ENCODE assay signal across 8 cellular contexts in the genomic region with DNA sequence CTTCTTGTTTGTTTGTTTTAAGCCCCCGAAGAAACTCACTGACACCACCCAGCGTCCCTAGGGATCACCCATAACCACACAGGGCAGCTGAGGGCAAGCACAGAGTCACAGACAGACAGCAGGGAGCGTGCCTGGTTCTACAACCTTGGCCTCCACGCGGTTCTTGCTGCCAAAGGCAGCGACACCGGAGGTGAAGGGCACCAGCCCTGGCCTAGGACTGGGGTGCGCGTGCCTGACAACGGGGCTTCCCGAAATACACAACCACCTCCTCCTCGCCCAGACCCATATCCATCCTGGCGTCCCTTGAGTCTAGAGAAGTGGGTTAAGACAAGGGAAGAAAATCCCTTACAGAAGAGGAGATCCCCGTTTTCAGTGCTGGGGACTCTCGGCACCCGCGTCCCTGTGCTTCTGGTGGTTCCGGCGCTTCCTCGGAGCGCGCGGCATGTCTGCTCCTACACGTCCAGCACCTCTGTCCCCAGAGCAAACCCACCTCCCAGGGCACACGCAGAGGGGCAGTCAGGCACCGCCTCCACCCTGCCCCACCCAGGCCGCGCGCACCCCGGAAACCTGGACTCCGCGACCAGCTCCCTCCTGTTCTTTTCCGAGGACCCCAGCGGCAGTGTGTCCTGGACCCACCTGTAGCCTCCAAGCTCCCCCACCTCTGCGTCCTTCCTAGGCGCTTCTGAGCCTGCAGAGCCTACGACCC. TPM values are rescaled to one million over a fixed set of nuclear protein-coding genes. Genes with fewer than 3 reads are reported as not detected.
A peak's percentile ranks its signal among the peaks of the same experiment; 100 is the strongest.
DNase-seq lines count a peak whose midpoint lies in the region; ATAC-seq and TF ChIP-seq lines count a peak whose summit lies in the region.

No MANE protein-coding gene starts in this region.

- H3K4me1 ChIP-seq in HEK293 (ENCODE audit: control insufficient read depth, insufficient read depth, low read length) (peaks cover 57% of the 10 kb centered on the region), OCI-LY3 (ENCODE audit: low read length) (peaks cover 80% of the 10 kb centered on the region)

- H3K4me3 ChIP-seq in HEK293 (ENCODE audit: low read depth, low read length) (peak overlapping the region; percentile 65), OCI-LY3 (ENCODE audit: low read length) (peak overlapping the region; percentile 88)

- H3K4me3 Mint-ChIP-seq in progenitor cell of endocrine pancreas (ENCODE audit: low read depth), result peak overlapping the region; percentile 70

- peaks cover 80% of the 10 kb centered on the region for H3K27me3 Mint-ChIP-seq in progenitor cell of endocrine pancreas

- DNase-seq in GM10266 (ENCODE audit: extremely low spot score), result peak; percentile 64
- peak; percentile 83 for DNase-seq in activated effector memory CD4-positive, alpha-beta T cell treated with anti-CD3 and anti-CD28 coated beads, Interleukin-2, amount 50 U/mL, for 16 hours
- DNase-seq in Right ventricle myocardium superior, result peak; percentile 82
- DNase-seq in progenitor cell of endocrine pancreas (ENCODE audit: low spot score, unreplicated experiment), result no peak
- no peak for DNase-seq in DMS153 treated with DMSO at 0.1 percent for 48 hours (lab: John Stamatoyannopoulos, UW; ENCODE audit: unreplicated experiment)
- DNase-seq in NCI-H510A treated with DMSO at 0.1 percent for 48 hours (lab: John Stamatoyannopoulos, UW), result no peak

- peak; percentile 83 for ATAC-seq in Right ventricle myocardium superior (ENCODE audit: poor library complexity)

- TF ChIP-seq CTCF in GM10266 (IDR thresholded peaks at IDR 0.05; ENCODE audit: control insufficient read depth, insufficient read depth, low read depth, missing control alignments) (peak; percentile 12), HEK293 (tag by site-specific recombination; IDR thresholded peaks at IDR 0.05) (no peak), OCI-LY3 (IDR thresholded peaks at IDR 0.05; ENCODE audit: low read depth, low read length) (peak; percentile 40), progenitor cell of endocrine pancreas (IDR thresholded peaks at IDR 0.05; ENCODE audit: unreplicated experiment) (no peak)

- H3K36me3 Mint-ChIP-seq in progenitor cell of endocrine pancreas (ENCODE audit: insufficient read depth), result no peaks in the 10 kb centered on the region

- POLR2A ChIA-PET in HEK293 (lab: Yijun Ruan, JAX), result interaction anchor here (1.1 kb wide), 1 partner anchor 54 kb away, joined by 3 read pairs; no protein-coding TSS in a partner anchor

- no peaks in the 10 kb centered on the region for H3K27me3 ChIP-seq in OCI-LY3 (ENCODE audit: low read depth, low read length)

- peaks cover 80% of the 10 kb centered on the region for H3K79me2 ChIP-seq in OCI-LY3 (ENCODE audit: low read length)

- H3K4me2 ChIP-seq in OCI-LY3 (ENCODE audit: low read length), result peak overlapping the region; percentile 87

- no peaks in the 10 kb centered on the region for H3K9me3 ChIP-seq in HEK293 (ENCODE audit: control insufficient read depth, insufficient read depth, low read depth, low read length)
- no peaks in the 10 kb centered on the region for H3K9me3 ChIP-seq in OCI-LY3 (ENCODE audit: insufficient read depth, low read length)

- H4K20me1 ChIP-seq in OCI-LY3 (ENCODE audit: insufficient read depth, low read length), result peaks cover 33% of the 10 kb centered on the region

- peak overlapping the region; percentile 97 for H3K9ac ChIP-seq in OCI-LY3 (ENCODE audit: low read length)

- peak overlapping the region; percentile 54 for H3K27ac Mint-ChIP-seq in progenitor cell of endocrine pancreas

- CTCF ChIA-PET in HEK293 (lab: Yijun Ruan, JAX), result interaction anchor here (0.6 to 1.7 kb wide), 5 partner anchors 34 to 222 kb away, joined by 3 to 8 read pairs (median 5); no protein-coding TSS in a partner anchor

- H3K27ac ChIP-seq in HEK293 (ENCODE audit: extremely low read depth, low read depth, low read length) (peak overlapping the region; percentile 83), OCI-LY3 (ENCODE audit: low read length) (peak overlapping the region; percentile 95)

- H3K36me3 ChIP-seq in HEK293 (ENCODE audit: control insufficient read depth in 2 of 2, insufficient read depth in 1 of 2, low read length in 2 of 2) (no peaks in the 10 kb centered on the region), OCI-LY3 (replicated peaks; ENCODE audit: low read depth, low read length) (peaks cover 11% of the 10 kb centered on the region)

- intact Hi-C loops in Right ventricle myocardium superior (cut with DNase I), result loop anchor here (10.0 kb wide), 2 partner anchors 138 to 218 kb away; no protein-coding TSS in a partner anchor

- no peaks in the 10 kb centered on the region for H3K9me3 Mint-ChIP-seq in progenitor cell of endocrine pancreas (ENCODE audit: low read depth)

- peaks cover 8% of the 10 kb centered on the region for H3K4me1 Mint-ChIP-seq in progenitor cell of endocrine pancreas (ENCODE audit: low read depth)

- H2AFZ ChIP-seq in OCI-LY3 (ENCODE audit: low read depth, low read length), result no peak overlapping the region

TF ChIP-seq in HEK293, 187 proteins besides CTCF, POLR2A, EP300 and RAD21:
- TF ChIP-seq ZNF341 (tag by site-specific recombination; IDR thresholded peaks at IDR 0.05; ENCODE audit: low read depth), result no peak
- 0 out of 2 replicates have a peak, but pooled peaks have one; percentile 30 for TF ChIP-seq ZNF76 (tag by site-specific recombination; IDR thresholded peaks at IDR 0.05; ENCODE audit: borderline replicate concordance, low read depth)
- no peak for TF ChIP-seq ZNF610 (tag by site-specific recombination; IDR thresholded peaks at IDR 0.05; ENCODE audit: borderline replicate concordance)
- TF ChIP-seq SCRT1 (tag by site-specific recombination; IDR thresholded peaks at IDR 0.05; ENCODE audit: borderline replicate concordance), result peak; percentile 84
- TF ChIP-seq, protein P1, sequence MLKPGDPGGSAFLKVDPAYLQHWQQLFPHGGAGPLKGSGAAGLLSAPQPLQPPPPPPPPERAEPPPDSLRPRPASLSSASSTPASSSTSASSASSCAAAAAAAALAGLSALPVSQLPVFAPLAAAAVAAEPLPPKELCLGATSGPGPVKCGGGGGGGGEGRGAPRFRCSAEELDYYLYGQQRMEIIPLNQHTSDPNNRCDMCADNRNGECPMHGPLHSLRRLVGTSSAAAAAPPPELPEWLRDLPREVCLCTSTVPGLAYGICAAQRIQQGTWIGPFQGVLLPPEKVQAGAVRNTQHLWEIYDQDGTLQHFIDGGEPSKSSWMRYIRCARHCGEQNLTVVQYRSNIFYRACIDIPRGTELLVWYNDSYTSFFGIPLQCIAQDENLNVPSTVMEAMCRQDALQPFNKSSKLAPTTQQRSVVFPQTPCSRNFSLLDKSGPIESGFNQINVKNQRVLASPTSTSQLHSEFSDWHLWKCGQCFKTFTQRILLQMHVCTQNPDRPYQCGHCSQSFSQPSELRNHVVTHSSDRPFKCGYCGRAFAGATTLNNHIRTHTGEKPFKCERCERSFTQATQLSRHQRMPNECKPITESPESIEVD (tag by site-specific recombination; IDR thresholded peaks at IDR 0.05), result no peak
- TF ChIP-seq SCRT2 (tag by site-specific recombination; IDR thresholded peaks at IDR 0.05), result peak; percentile 94

RNA-seq across cellular contexts. Expression of a gene that starts 0.9 kb away (rescaled TPM):
- 25.8 TPM for total RNA-seq in Right ventricle myocardium superior
- 0.73 and 0.96 TPM in 2 replicates for total RNA-seq in progenitor cell of endocrine pancreas

Comparison
In these comparisons a context has a peak if more than half of its experiments do, and no peak if none do; other contexts are left out.
1. DNase-seq: peak in GM10266 (single experiment), activated effector memory CD4-positive, alpha-beta T cell treated with anti-CD3 and anti-CD28 coated beads, Interleukin-2, amount 50 U/mL, for 16 hours (single experiment) and Right ventricle myocardium superior (single experiment); none in progenitor cell of endocrine pancreas (single experiment), DMS153 treated with DMSO at 0.1 percent for 48 hours (single experiment) and NCI-H510A treated with DMSO at 0.1 percent for 48 hours (single experiment).
2. CTCF ChIP-seq: peak in GM10266 (single experiment) and OCI-LY3 (single experiment); none in HEK293 (single experiment) and progenitor cell of endocrine pancreas (single experiment).
3. RNA of a gene that starts 0.9 kb away (total RNA-seq): 25.8 TPM in Right ventricle myocardium superior (single experiment); 0.73 to 0.96 TPM in progenitor cell of endocrine pancreas; every median in the first group is over 10 times any median in the second.